8 cellular contexts compared by ENCODE assay signal in the genomic region with DNA sequence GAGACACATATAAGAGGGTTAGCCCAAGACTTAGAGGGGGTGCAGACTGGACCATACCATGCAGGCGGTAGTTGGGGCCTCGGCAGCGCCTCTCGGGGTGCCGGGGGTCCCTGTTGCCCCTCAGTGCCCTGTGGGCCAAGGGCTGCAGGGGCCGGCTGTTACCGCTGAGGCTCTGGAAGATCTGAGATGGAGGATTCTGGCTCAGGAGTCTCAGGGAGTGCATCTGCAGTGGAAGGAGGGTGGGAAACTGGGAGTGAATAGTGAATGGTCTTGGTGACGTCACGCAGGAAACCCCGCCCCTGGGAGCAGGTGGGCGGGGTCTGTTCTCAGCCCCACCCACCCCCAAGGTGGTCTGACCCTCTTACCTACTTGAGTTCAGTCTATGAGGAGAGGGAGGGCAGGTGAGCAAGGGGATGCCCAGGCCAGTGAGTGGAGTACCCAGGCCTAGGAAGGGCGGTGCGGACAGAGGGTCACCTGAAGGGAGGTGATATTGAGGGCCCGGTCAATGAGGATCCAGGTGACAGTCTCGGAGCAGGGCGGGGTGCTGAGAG. TPM values are rescaled to one million over a fixed set of nuclear protein-coding genes. Genes with fewer than 3 reads are reported as not detected.
DNase-seq lines count a peak whose midpoint lies in the region; ATAC-seq and TF ChIP-seq lines count a peak whose summit lies in the region.

No MANE protein-coding gene starts in this region.

- peak overlapping the region; percentile 92 for H3K27ac ChIP-seq in C4-2B
- H3K27ac ChIP-seq in coronary artery: peak overlapping the region; percentile 88 to 95

- peaks cover 2% of the 10 kb centered on the region for H3K36me3 Mint-ChIP-seq in neural crest cell (ENCODE audit: low read depth)

- H3K4me3 ChIP-seq in coronary artery: peak overlapping the region; percentile 80

- peaks cover 31% of the 10 kb centered on the region for H3K4me1 Mint-ChIP-seq in neural crest cell

- peaks cover 4% of the 10 kb centered on the region for H3K9me3 Mint-ChIP-seq in neural crest cell

- no peak overlapping the region for H3K27ac Mint-ChIP-seq in neural crest cell (ENCODE audit: unreplicated experiment)

- no peak for TF ChIP-seq CTCF in C4-2B (conservative IDR thresholded peaks at IDR 0.05)
- no peak for TF ChIP-seq CTCF in coronary artery (IDR thresholded peaks at IDR 0.05)
- TF ChIP-seq CTCF in neural crest cell (conservative IDR thresholded peaks at IDR 0.05): no peak

- DNase-seq in NAMALWA (ENCODE audit: low spot score) (peak; percentile 43), coronary artery (ENCODE audit: low spot score) (no peak), neural crest cell (ENCODE audit: low read depth, low spot score) (no peak)

- no peak for ATAC-seq in HG02938 (IDR thresholded peaks at IDR 0.05; ENCODE audit: unreplicated experiment)
- no peak for ATAC-seq in GM18868 (IDR thresholded peaks at IDR 0.05; ENCODE audit: unreplicated experiment)
- no peak for ATAC-seq in GM19324 (IDR thresholded peaks at IDR 0.05; ENCODE audit: low FRiP score, unreplicated experiment)
- ATAC-seq in GM21390 (IDR thresholded peaks at IDR 0.05; ENCODE audit: unreplicated experiment): no peak

- H3K27me3 Mint-ChIP-seq in neural crest cell (ENCODE audit: low read depth): peaks cover 55% of the 10 kb centered on the region

- peak overlapping the region; percentile 85 for H3K4me3 Mint-ChIP-seq in neural crest cell

RNA-seq across cellular contexts. Expression of a gene that starts 1.7 kb away (rescaled TPM):
- 4.9 and 5.2 TPM in 2 replicates for total RNA-seq in neural crest cell

RNA-seq across cellular contexts. Expression of a gene that starts 7.1 kb away (rescaled TPM):
- total RNA-seq in neural crest cell: 11.4 and 13.0 TPM in 2 replicates

RNA-seq across cellular contexts. Expression of a gene that starts 19.6 kb away (rescaled TPM):
- 48.5 and 50.3 TPM in 2 replicates for total RNA-seq in neural crest cell

RNA-seq across cellular contexts. Expression of a gene that starts 19.9 kb away (rescaled TPM):
- 1,772 and 1,774 TPM in 2 replicates for total RNA-seq in neural crest cell

RNA-seq across cellular contexts. Expression of a gene that starts 24.0 kb away (rescaled TPM):
- 5.9 and 6.1 TPM in 2 replicates for total RNA-seq in neural crest cell
